12 cellular contexts compared by ENCODE assay signal in genomic region chr5:6873359-6873758, GRCh38.
"Had no signal": no experiment of that assay in that cellular context is flagged by ENCODE, and none has a peak within 500 bp of the region (broad histone marks: within the 10 kb centered on the region; RNA-seq: fewer than 3 reads in every experiment).

No MANE protein-coding gene starts in this region.

- DNase-seq: foreskin keratinocyte; left colon; left ventricle myocardium superior; mesendoderm; naive thymus-derived CD4-positive, alpha-beta T cell; sigmoid colon; stimulated activated CD4-positive, alpha-beta T cell treated with anti-CD3 and anti-CD28 coated beads, Interleukin-12 subunit alpha, Interleukin-12 subunit beta, amount 100 ng/mL, for 4 hours; stimulated activated naive CD4-positive, alpha-beta T cell treated with Interleukin-2 at 50 U/mL for 16 hours had no signal

- H3K27me3 ChIP-seq: foreskin keratinocyte, neutrophil, sigmoid colon, tibial nerve had no signal

- H3K36me3 ChIP-seq: neutrophil, sigmoid colon, suprapubic skin, tibial nerve had no signal

- H3K4me3 ChIP-seq: sigmoid colon, skin epidermis, suprapubic skin, tibial nerve had no signal

- H3K9me3 ChIP-seq: neutrophil, sigmoid colon, suprapubic skin, tibial nerve had no signal

- ATAC-seq: foreskin keratinocyte; left colon; left ventricle myocardium superior; naive thymus-derived CD4-positive, alpha-beta T cell had no signal

- H3K27ac ChIP-seq: foreskin keratinocyte, neutrophil, sigmoid colon, skin epidermis, suprapubic skin, tibial nerve had no signal

- H3K4me1 ChIP-seq: foreskin keratinocyte, suprapubic skin, tibial nerve had no signal
